ENCODE assay signal across 26 cellular contexts in genomic region chr3:104548401-104548800, GRCh38.
DNase-seq lines count a peak whose midpoint lies in the region; ATAC-seq and TF ChIP-seq lines count a peak whose summit lies in the region.
"Had no signal": no experiment of that assay in that cellular context is flagged by ENCODE, and none has a peak within 500 bp of the region (broad histone marks: within the 10 kb centered on the region; RNA-seq: fewer than 3 reads in every experiment).

No MANE protein-coding gene starts in this region.

- H3K14ac ChIP-seq in H9 (ENCODE audit: insufficient read depth, low read length): no peak overlapping the region

- no peak overlapping the region for H2AK5ac ChIP-seq in H9 (ENCODE audit: insufficient read length, low read length)

- H3K27me3 ChIP-seq in H9 (ENCODE audit: insufficient read depth, low read length): peaks cover 10% of the 10 kb centered on the region; the same call in 1 of the 2 replicates
- H3K27me3 ChIP-seq in PC-9 (ENCODE audit: insufficient read depth, low read depth): no peaks in the 10 kb centered on the region
- no peaks in the 10 kb centered on the region for H3K27me3 ChIP-seq in smooth muscle cell (ENCODE audit: low read depth)
- no peaks in the 10 kb centered on the region for H3K27me3 ChIP-seq in aorta (ENCODE audit: control insufficient read depth in 1 of 2, insufficient read depth in 2 of 2, low read length in 1 of 2)
- no peaks in the 10 kb centered on the region for H3K27me3 ChIP-seq in tibial artery
- H3K27me3 ChIP-seq: BE2C, BLaER1 had no signal

- H3K4me2 ChIP-seq in H9 (ENCODE audit: insufficient read depth, insufficient read length, low read length) (no peak overlapping the region), PC-9 (no peak overlapping the region), smooth muscle cell (no peak overlapping the region)
- H3K4me2 ChIP-seq: BLaER1 had no signal

- intact Hi-C loops in PC-9 (cut with micrococcal nuclease; ENCODE audit: unreplicated experiment) (no loop called here), aorta (cut with DNase I) (no loop called here), posterior vena cava (cut with DNase I) (no loop called here), tibial artery (cut with DNase I; ENCODE audit: low total_unique reads) (no loop called here), Calu3 (cut with micrococcal nuclease; ENCODE audit: unreplicated experiment) (no loop called here)

- H3K79me2 ChIP-seq in H9 (ENCODE audit: insufficient read depth, low read length) (no peaks in the 10 kb centered on the region), PC-9 (ENCODE audit: low read depth) (no peaks in the 10 kb centered on the region), smooth muscle cell (ENCODE audit: low read depth) (no peaks in the 10 kb centered on the region)

- H3K4ac ChIP-seq in H9 (ENCODE audit: low read depth, low read length): no peak overlapping the region

- H3K27me3 Mint-ChIP-seq in H9 (ENCODE audit: low read depth) (peaks cover 23% of the 10 kb centered on the region), Calu3 (ENCODE audit: unreplicated experiment) (no peaks in the 10 kb centered on the region)

- H3K36me3 Mint-ChIP-seq in H9 (ENCODE audit: insufficient read depth in 1 of 3, low read depth in 3 of 3): peaks cover 0 to 8% (median 4%) of the 10 kb centered on the region in 3 experiments; a peak in 3 of 7 replicates
- no peaks in the 10 kb centered on the region for H3K36me3 Mint-ChIP-seq in Calu3 (ENCODE audit: insufficient read depth, unreplicated experiment)
- H3K36me3 Mint-ChIP-seq: CD14-positive monocyte; CD4-positive, alpha-beta memory T cell; CD4-positive, CD25-positive, alpha-beta regulatory T cell; CD8-positive, alpha-beta memory T cell had no signal

- no peak overlapping the region for H2BK12ac ChIP-seq in H9 (ENCODE audit: insufficient read length, low read depth, low read length)

- no peak for TF ChIP-seq CTCF in H9 (conservative IDR thresholded peaks at IDR 0.05)
- TF ChIP-seq CTCF in PC-9 (conservative IDR thresholded peaks at IDR 0.05): no peak
- no peak for TF ChIP-seq CTCF in smooth muscle cell (IDR thresholded peaks at IDR 0.05; ENCODE audit: borderline replicate concordance, insufficient read depth, poor library complexity, severe bottlenecking)
- TF ChIP-seq CTCF in tibial artery (IDR thresholded peaks at IDR 0.05): no peak
- no peak for TF ChIP-seq CTCF in Calu3 (IDR thresholded peaks at IDR 0.05; ENCODE audit: unreplicated experiment)

- BruUV-seq in PC-9 (replicated peaks; lab: Mats Ljungman, UMichigan) (no TSS peak), Calu3 (replicated peaks; lab: Mats Ljungman, UMichigan) (no TSS peak)

- H2BK15ac ChIP-seq in H9 (ENCODE audit: low read depth, low read length): no peak overlapping the region

- no peak overlapping the region for H2BK5ac ChIP-seq in H9 (ENCODE audit: insufficient read length, low read length)

- no peaks in the 10 kb centered on the region for H3K9me2 ChIP-seq in PC-9 (ENCODE audit: insufficient read depth)

- DNase-seq in H9 (no peak), PC-9 (no peak), smooth muscle cell (lab: John Stamatoyannopoulos, UW; ENCODE audit: unreplicated experiment) (no peak), aorta (no peak), posterior vena cava (ENCODE audit: low spot score) (no peak), tibial artery (no peak), Calu3 (no peak)
- DNase-seq: 8988T; ACHN; BE2C; C1 segment of cervical spinal cord; Caco-2; CD4-positive, alpha-beta memory T cell; CD4-positive, CD25-positive, alpha-beta regulatory T cell; CD8-positive, alpha-beta memory T cell; DMS 273 treated with DMSO at 0.1 percent for 48 hours; DMS153; DMS53; DMS79; DND-41; EL; GDM1 had no signal

- CTCF ChIA-PET in PC-9 (lab: Charles Lee) (no interaction called here), Calu3 (lab: Charles Lee) (interaction anchor here (0.5 kb wide), 2 partner anchors 610 to 1554 kb away, joined by 3 read pairs; no protein-coding TSS in a partner anchor)

- POLR2A ChIA-PET in PC-9 (lab: Charles Lee; ENCODE audit: unreplicated experiment): no interaction called here

- no peak overlapping the region for H4K5ac ChIP-seq in H9 (ENCODE audit: insufficient read length, low read depth, low read length)

- no peaks in the 10 kb centered on the region for H3K79me1 ChIP-seq in H9 (ENCODE audit: insufficient read depth, low read depth, low read length, poor library complexity, severe bottlenecking)

- no peak overlapping the region for H2AFZ ChIP-seq in H9 (ENCODE audit: low read length)
- H2AFZ ChIP-seq in PC-9: peak overlapping the region; percentile 21
- peak overlapping the region; percentile 10 for H2AFZ ChIP-seq in smooth muscle cell (ENCODE audit: low read depth)

- no CpG with 5 or more reads among the region's 8 CpGs for WGBS in H9 (ENCODE audit: extremely low coverage, insufficient read length, low lambda C conversion rate)
- 78% methylated on average over 8 of the region's 8 CpGs for WGBS in smooth muscle cell (ENCODE audit: low lambda C conversion rate)
- 57 to 71% methylated on average over 8 of the region's 8 CpGs for WGBS in aorta, 2 donors

- H3K23me2 ChIP-seq in H9 (ENCODE audit: insufficient read length, low read depth, low read length, poor library complexity, severe bottlenecking): no peaks in the 10 kb centered on the region

- H3K9me3 Mint-ChIP-seq in H9: peaks cover 0 to 2% of the 10 kb centered on the region in 2 experiments; a peak in 3 of 5 replicates
- H3K9me3 Mint-ChIP-seq in Calu3 (ENCODE audit: low read depth, unreplicated experiment): no peaks in the 10 kb centered on the region
- H3K9me3 Mint-ChIP-seq: CD4-positive, alpha-beta memory T cell had no signal

- peak overlapping the region; percentile 96 for H2BK20ac ChIP-seq in H9 (ENCODE audit: low read depth, low read length, poor library complexity, severe bottlenecking)

- H4K20me1 ChIP-seq in H9 (ENCODE audit: control insufficient read depth, insufficient read depth, insufficient read length): no peaks in the 10 kb centered on the region
- no peaks in the 10 kb centered on the region for H4K20me1 ChIP-seq in PC-9 (ENCODE audit: insufficient read depth)
- no peaks in the 10 kb centered on the region for H4K20me1 ChIP-seq in smooth muscle cell (ENCODE audit: low read depth)
- H4K20me1 ChIP-seq: BLaER1 had no signal

- H3T11ph ChIP-seq in H9 (ENCODE audit: low read length): no peak overlapping the region

- H3K9me3 ChIP-seq in H9 (ENCODE audit: control insufficient read depth, low read depth, low read length): no peaks in the 10 kb centered on the region
- H3K9me3 ChIP-seq in PC-9 (ENCODE audit: insufficient read depth, low read depth): no peaks in the 10 kb centered on the region
- no peaks in the 10 kb centered on the region for H3K9me3 ChIP-seq in smooth muscle cell (replicated peaks; ENCODE audit: low read depth)
- no peaks in the 10 kb centered on the region for H3K9me3 ChIP-seq in aorta (ENCODE audit: control insufficient read depth, low read length)
- no peaks in the 10 kb centered on the region for H3K9me3 ChIP-seq in tibial artery
- H3K9me3 ChIP-seq: BE2C, BLaER1, Caco-2 had no signal

- H3K36me3 ChIP-seq in PC-9 (ENCODE audit: low read depth) (no peaks in the 10 kb centered on the region), smooth muscle cell (ENCODE audit: low read depth) (no peaks in the 10 kb centered on the region), aorta (ENCODE audit: control insufficient read depth in 1 of 2, insufficient read depth in 2 of 2, low read length in 1 of 2) (no peaks in the 10 kb centered on the region), tibial artery (no peaks in the 10 kb centered on the region)
- H3K36me3 ChIP-seq: BE2C, BLaER1 had no signal

- H3K4me3 ChIP-seq in PC-9 (no peak overlapping the region), smooth muscle cell (no peak overlapping the region), aorta (ENCODE audit: low read length in 2 of 2) (no peak overlapping the region), tibial artery (no peak overlapping the region)
- H3K4me3 ChIP-seq: BLaER1, GM12878 had no signal

- H3F3A ChIP-seq in PC-9 (ENCODE audit: insufficient read depth, low read depth): no peaks in the 10 kb centered on the region
- no peaks in the 10 kb centered on the region for H3F3A ChIP-seq in smooth muscle cell (ENCODE audit: low read depth)

- H3K27ac Mint-ChIP-seq in H9: no peak overlapping the region
- no peak overlapping the region for H3K27ac Mint-ChIP-seq in Calu3 (ENCODE audit: unreplicated experiment)
- H3K27ac Mint-ChIP-seq: CD14-positive monocyte; CD4-positive, alpha-beta memory T cell had no signal

- H3K18ac ChIP-seq in H9 (ENCODE audit: insufficient read length, low read depth, low read length): no peak overlapping the region

- no peak overlapping the region for H4K8ac ChIP-seq in H9 (replicated peaks; ENCODE audit: insufficient read length, low read depth, low read length)

- no peak overlapping the region for H2BK120ac ChIP-seq in H9 (ENCODE audit: low read depth, low read length, poor library complexity, severe bottlenecking)

- H3K9ac ChIP-seq in H9 (ENCODE audit: extremely low read depth, insufficient read length, low read length) (no peak overlapping the region), smooth muscle cell (ENCODE audit: low read depth) (no peak overlapping the region)
- H3K9ac ChIP-seq: BLaER1 had no signal

- H3K27ac ChIP-seq in H9 (ENCODE audit: insufficient read length, low read depth, low read length) (no peak overlapping the region), PC-9 (no peak overlapping the region), smooth muscle cell (ENCODE audit: low read depth) (no peak overlapping the region), aorta (ENCODE audit: low read depth in 1 of 2, low read length in 2 of 2) (peak overlapping the region in 1 of 2 donors; percentile 40), tibial artery (peak overlapping the region in 1 of 2 donors; percentile 39)
- H3K27ac ChIP-seq: BLaER1 had no signal

- H4K91ac ChIP-seq in H9 (ENCODE audit: insufficient read length, low read depth, low read length): no peak overlapping the region

- H3K23ac ChIP-seq in H9 (ENCODE audit: insufficient read length, low read depth, low read length): no peak overlapping the region

- H3K4me3 Mint-ChIP-seq in H9: no peak overlapping the region
- H3K4me3 Mint-ChIP-seq in Calu3 (ENCODE audit: low read depth, unreplicated experiment): no peak overlapping the region
- H3K4me3 Mint-ChIP-seq: CD14-positive monocyte; CD4-positive, alpha-beta memory T cell; CD4-positive, CD25-positive, alpha-beta regulatory T cell; CD8-positive, alpha-beta memory T cell had no signal

- H3K4me1 ChIP-seq in H9 (ENCODE audit: insufficient read depth, low read length): peaks cover 2% of the 10 kb centered on the region; the same call in 1 of the 2 replicates
- no peaks in the 10 kb centered on the region for H3K4me1 ChIP-seq in PC-9 (replicated peaks; ENCODE audit: insufficient read depth)
- no peaks in the 10 kb centered on the region for H3K4me1 ChIP-seq in smooth muscle cell (ENCODE audit: low read depth)
- peaks cover 0 to 9% of the 10 kb centered on the region in 2 donors for H3K4me1 ChIP-seq in aorta (ENCODE audit: control insufficient read depth in 1 of 2, insufficient read depth in 2 of 2, low read length in 2 of 2)
- H3K4me1 ChIP-seq in tibial artery: peaks cover 0 to 23% (median 9%) of the 10 kb centered on the region in 4 donors
- H3K4me1 ChIP-seq: BE2C, BLaER1, Caco-2 had no signal

- ATAC-seq in aorta (ENCODE audit: low FRiP score): peak; percentile 17
- no peak for ATAC-seq in GM21447 (IDR thresholded peaks at IDR 0.05; ENCODE audit: unreplicated experiment)
- ATAC-seq: GM12878 had no signal

- H3K4me1 Mint-ChIP-seq in H9 (peaks cover 48 to 63% of the 10 kb centered on the region in 2 experiments), Calu3 (ENCODE audit: low read depth, unreplicated experiment) (no peaks in the 10 kb centered on the region)
- H3K4me1 Mint-ChIP-seq: CD14-positive monocyte; CD4-positive, alpha-beta memory T cell; CD4-positive, CD25-positive, alpha-beta regulatory T cell; CD8-positive, alpha-beta memory T cell had no signal

- no peak overlapping the region for H3K56ac ChIP-seq in H9 (ENCODE audit: insufficient read length, low read depth, low read length)
